Comparison of ENCODE assay signal across 16 cellular contexts in the genomic region with DNA sequence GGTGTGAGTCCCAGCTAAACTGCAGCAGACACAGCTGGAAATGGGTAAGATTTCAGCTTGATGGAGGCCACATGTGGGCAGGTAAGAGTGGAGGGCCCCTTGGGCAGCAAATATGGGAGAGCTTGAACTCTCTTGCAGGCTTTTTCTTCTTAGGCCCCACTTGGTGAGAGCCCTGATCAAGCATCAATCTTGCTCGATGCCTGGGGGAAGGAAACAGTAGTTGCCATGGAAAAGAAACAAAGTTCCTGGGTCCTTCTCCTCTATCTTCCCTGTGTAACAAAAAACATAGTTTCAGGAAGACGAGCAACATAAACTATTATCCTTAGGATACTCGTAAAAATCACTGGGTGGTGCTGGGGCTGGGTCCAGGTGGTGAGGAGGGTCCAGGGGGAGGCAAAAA. TPM values are rescaled to one million over a fixed set of nuclear protein-coding genes. Genes with fewer than 3 reads are reported as not detected.
DNase-seq lines count a peak whose midpoint lies in the region; ATAC-seq and TF ChIP-seq lines count a peak whose summit lies in the region.
"Had no signal": no experiment of that assay in that cellular context is flagged by ENCODE, and none has a peak within 500 bp of the region (broad histone marks: within the 10 kb centered on the region; RNA-seq: fewer than 3 reads in every experiment).

No MANE protein-coding gene starts in this region.

- TF ChIP-seq CTCF in MCF 10A (IDR thresholded peaks at IDR 0.05; ENCODE audit: unreplicated experiment) (no peak), mammary epithelial cell (conservative IDR thresholded peaks at IDR 0.05 in 1 of 2, IDR thresholded peaks at IDR 0.05 in 1 of 2; ENCODE audit: extremely low read depth in 1 of 2, insufficient read depth in 1 of 2, low read depth in 1 of 2, low read length in 2 of 2) (no peak), nephron progenitor cell (IDR thresholded peaks at IDR 0.05) (no peak)

- H4K20me1 ChIP-seq in mammary epithelial cell (ENCODE audit: insufficient read depth, low read length) (no peaks in the 10 kb centered on the region), GM23248 (ENCODE audit: insufficient read depth) (no peaks in the 10 kb centered on the region)
- H4K20me1 ChIP-seq: BLaER1 had no signal

- H2AFZ ChIP-seq in mammary epithelial cell (ENCODE audit: low read depth, low read length) (no peak overlapping the region), GM23248 (no peak overlapping the region)

- ATAC-seq in effector memory CD8-positive, alpha-beta T cell (replicated peaks) = no peak

- no peaks in the 10 kb centered on the region for H3F3A ChIP-seq in GM23248 (ENCODE audit: insufficient read depth)

- H3K36me3 Mint-ChIP-seq in MCF 10A (ENCODE audit: insufficient read depth, unreplicated experiment) (no peaks in the 10 kb centered on the region), nephron progenitor cell (ENCODE audit: low read depth) (peaks cover 55% of the 10 kb centered on the region)
- peaks cover 5% of the 10 kb centered on the region for H3K36me3 Mint-ChIP-seq in effector memory CD8-positive, alpha-beta T cell (ENCODE audit: insufficient read depth)

- POLR2A ChIA-PET in MCF 10A (lab: Yijun Ruan, JAX) = no interaction called here

- no peaks in the 10 kb centered on the region for H3K36me3 ChIP-seq in mammary epithelial cell (ENCODE audit: insufficient read depth, low read length)
- no peaks in the 10 kb centered on the region for H3K36me3 ChIP-seq in GM23248 (ENCODE audit: low read depth)

- no peaks in the 10 kb centered on the region for H3K9me2 ChIP-seq in GM23248 (ENCODE audit: insufficient read depth)

- H3K4me3 Mint-ChIP-seq in MCF 10A (ENCODE audit: unreplicated experiment) (no peak overlapping the region), nephron progenitor cell (no peak overlapping the region)
- no peak overlapping the region for H3K4me3 Mint-ChIP-seq in effector memory CD8-positive, alpha-beta T cell
- H3K4me3 Mint-ChIP-seq: CD8-positive, alpha-beta memory T cell; IgD-negative memory B cell had no signal

- CTCF ChIA-PET in MCF 10A (lab: Yijun Ruan, JAX) = interaction anchor here (0.7 kb wide), 1 partner anchor 9 kb away, joined by 3 read pairs; no protein-coding TSS in a partner anchor
- CTCF ChIA-PET in mammary epithelial cell (lab: Charles Lee; ENCODE audit: low non-redundant PET) = no interaction called here

- no peaks in the 10 kb centered on the region for H3K79me2 ChIP-seq in mammary epithelial cell (ENCODE audit: insufficient read depth, low read length)
- H3K79me2 ChIP-seq in GM23248 (ENCODE audit: insufficient read depth) = no peaks in the 10 kb centered on the region

- in situ Hi-C loops in mammary epithelial cell (cut with MboI; ENCODE audit: low sequenced_read_pairs in 2 of 2) (no loop called here), GM23248 (cut with MboI) (no loop called here)

- H3K4me1 Mint-ChIP-seq in MCF 10A (ENCODE audit: insufficient read depth, unreplicated experiment) (no peaks in the 10 kb centered on the region), nephron progenitor cell (peaks cover 14% of the 10 kb centered on the region)
- H3K4me1 Mint-ChIP-seq in effector memory CD8-positive, alpha-beta T cell (ENCODE audit: low read depth in 2 of 2) = peaks cover under 1 to 7% of the 10 kb centered on the region in 2 donors

- H3K4me3 ChIP-seq in mammary epithelial cell (replicated peaks in 1 of 3; ENCODE audit: insufficient read depth in 1 of 3, low read depth in 2 of 3, low read length in 3 of 3) (no peak overlapping the region), GM23248 (no peak overlapping the region)
- H3K4me3 ChIP-seq: BLaER1 had no signal

- H3K27me3 Mint-ChIP-seq in MCF 10A (ENCODE audit: insufficient read depth, unreplicated experiment) (no peaks in the 10 kb centered on the region), nephron progenitor cell (ENCODE audit: low read depth, poor library complexity) (no peaks in the 10 kb centered on the region)
- no peaks in the 10 kb centered on the region for H3K27me3 Mint-ChIP-seq in effector memory CD8-positive, alpha-beta T cell
- H3K27me3 Mint-ChIP-seq: CD8-positive, alpha-beta memory T cell; IgD-negative memory B cell had no signal

- H3K9ac ChIP-seq in mammary epithelial cell (ENCODE audit: insufficient read depth, low read length) (no peak overlapping the region), GM23248 (no peak overlapping the region)
- H3K9ac ChIP-seq: BLaER1 had no signal

- H3K9me3 ChIP-seq in mammary epithelial cell (replicated peaks; ENCODE audit: insufficient read depth, low read length) (no peaks in the 10 kb centered on the region), GM23248 (ENCODE audit: low read depth) (no peaks in the 10 kb centered on the region)
- H3K9me3 ChIP-seq: Caco-2 had no signal

- 44% methylated on average over 2 of the region's 3 CpGs for WGBS in mammary epithelial cell (ENCODE audit: low coverage, missing lambda C conversion rate)
- WGBS in GM23248 (ENCODE audit: low coverage in 1 of 2, low lambda C conversion rate in 2 of 2, missing lambda C conversion rate in 2 of 2), 2 experiments = 75 to 79% methylated on average over 3 of the region's 3 CpGs

- dilution Hi-C loops in mammary epithelial cell (cut with HindIII; ENCODE audit: low sequenced_read_pairs) = no loop called here

- H3K9me3 Mint-ChIP-seq in MCF 10A (ENCODE audit: unreplicated experiment) (no peaks in the 10 kb centered on the region), nephron progenitor cell (peaks cover 27% of the 10 kb centered on the region)
- no peaks in the 10 kb centered on the region for H3K9me3 Mint-ChIP-seq in effector memory CD8-positive, alpha-beta T cell

- H3K4me2 ChIP-seq in mammary epithelial cell (ENCODE audit: insufficient read depth, low read depth, low read length) (no peak overlapping the region), GM23248 (ENCODE audit: unreplicated experiment) (no peak overlapping the region)
- H3K4me2 ChIP-seq: BLaER1 had no signal

- H3K27ac ChIP-seq in mammary epithelial cell (ENCODE audit: insufficient read depth, low read depth, low read length) (no peak overlapping the region), GM23248 (no peak overlapping the region)
- H3K27ac ChIP-seq: BLaER1 had no signal

- no peaks in the 10 kb centered on the region for H3K4me1 ChIP-seq in mammary epithelial cell (ENCODE audit: insufficient read depth, low read length)
- no peaks in the 10 kb centered on the region for H3K4me1 ChIP-seq in GM23248 (ENCODE audit: insufficient read depth)
- H3K4me1 ChIP-seq: BLaER1, Caco-2 had no signal

- DNase-seq in MCF 10A (ENCODE audit: unreplicated experiment) (no peak), mammary epithelial cell (no peak), left kidney (ENCODE audit: low read depth, low spot score) (peak; percentile 34), nephron progenitor cell (no peak), GM23248 (no peak)
- no peak for DNase-seq in stimulated activated CD4-positive, alpha-beta T cell treated with anti-CD3 and anti-CD28 coated beads, Interleukin-12 subunit alpha, Interleukin-12 subunit beta, amount 100 ng/mL, for 4 hours
- no peak for DNase-seq in effector memory CD8-positive, alpha-beta T cell
- DNase-seq: 8988T; AML-193; Caco-2; CD8-positive, alpha-beta memory T cell; DND-41; GF-D8; H7 had no signal

- peak overlapping the region; percentile 32 for H3K27ac Mint-ChIP-seq in MCF 10A (ENCODE audit: low read depth, unreplicated experiment)
- H3K27ac Mint-ChIP-seq in nephron progenitor cell = peak overlapping the region; percentile 95
- peak overlapping the region in 1 of 2 donors; percentile 24 for H3K27ac Mint-ChIP-seq in effector memory CD8-positive, alpha-beta T cell
- H3K27ac Mint-ChIP-seq: IgD-negative memory B cell had no signal

- intact Hi-C loops in MCF 10A (cut with micrococcal nuclease) = no loop called here
- intact Hi-C loops in mammary epithelial cell (cut with micrococcal nuclease) = no loop called here

- BruUV-seq in MCF 10A (replicated peaks; lab: Mats Ljungman, UMichigan) (no TSS peak), mammary epithelial cell (replicated peaks; lab: Mats Ljungman, UMichigan) (no TSS peak)

- H3K27me3 ChIP-seq in mammary epithelial cell (ENCODE audit: insufficient read depth, low read length) = no peaks in the 10 kb centered on the region
- H3K27me3 ChIP-seq in GM23248 (replicated peaks; ENCODE audit: insufficient read depth) = no peaks in the 10 kb centered on the region
- H3K27me3 ChIP-seq: BLaER1 had no signal

RNA-seq across cellular contexts. Expression of a gene that starts 42.9 kb away (rescaled TPM):
- 4.1 and 5.5 TPM in 2 replicates for total RNA-seq in MCF 10A (2022)
- 1 to 10 TPM; 7.7 to 9.0 TPM for total RNA-seq in mammary epithelial cell
- polyA plus RNA-seq in mammary epithelial cell = 3.0 TPM
- 9.4 TPM for polyA minus RNA-seq in mammary epithelial cell
- 3.5 and 5.8 TPM in 2 replicates for total RNA-seq in GM23248 (2014; rRNA removed; shearing (Covaris generic))
- 3.7 and 3.9 TPM in 2 replicates for polyA plus RNA-seq in GM23248 (2016; fragmentation: Nextera tagmentation; extraction: Ambion mirVana)

RNA-seq across cellular contexts. Expression of a gene that starts 43.0 kb away (rescaled TPM):
- total RNA-seq in MCF 10A (2022) (36.5 and 40.9 TPM in 2 replicates), mammary epithelial cell (100 to 1,000 TPM; 117 to 125 TPM)
- polyA plus RNA-seq in mammary epithelial cell (393 TPM), GM23248 (2016; fragmentation: Nextera tagmentation; extraction: Ambion mirVana) (194 and 206 TPM in 2 replicates)
- 247 TPM for polyA minus RNA-seq in mammary epithelial cell
- 209 and 226 TPM in 2 replicates for total RNA-seq in GM23248 (2014; rRNA removed; shearing (Covaris generic))
